Comparison of ENCODE assay signal across 8 cellular contexts in genomic region chr6:2990179-2990931, GRCh38. TPM values are rescaled to one million over a fixed set of nuclear protein-coding genes. Genes with fewer than 3 reads are reported as not detected.
A peak's percentile ranks its signal among the peaks of the same experiment; 100 is the strongest.
DNase-seq lines count a peak whose midpoint lies in the region; ATAC-seq, FAIRE-seq and TF ChIP-seq lines count a peak whose summit lies in the region.

No MANE protein-coding gene starts in this region.

- peaks cover 6 to 8% of the 10 kb centered on the region in 2 donors for H3K4me1 ChIP-seq in ascending aorta
- peaks cover 7 to 38% (median 25%) of the 10 kb centered on the region in 6 donors for H3K4me1 ChIP-seq in spleen

- no peak for ATAC-seq in GM18873 (IDR thresholded peaks at IDR 0.05; ENCODE audit: low FRiP score, unreplicated experiment)

- no peak for TF ChIP-seq CTCF in ascending aorta (IDR thresholded peaks at IDR 0.05)
- no peak for TF ChIP-seq CTCF in spleen (IDR thresholded peaks at IDR 0.05 in 8 of 11, conservative IDR thresholded peaks at IDR 0.05 in 3 of 11)
- no peak for TF ChIP-seq CTCF in D721Med (IDR thresholded peaks at IDR 0.05; ENCODE audit: insufficient read depth, missing control alignments)

- intact Hi-C loops in ascending aorta (cut with DNase I) (loop anchor here (10.0 kb wide), 2 partner anchors 264 to 1144 kb away; partner anchors contain the start of genes ECI2 and PSMG4), spleen (cut with DNase I; ENCODE audit: low total_unique reads) (no loop called here)

- no peak for TF ChIP-seq POLR2A in spleen (IDR thresholded peaks at IDR 0.05)

- H3K27me3 ChIP-seq in ascending aorta (no peaks in the 10 kb centered on the region), spleen (replicated peaks in 1 of 7) (no peaks in the 10 kb centered on the region)

- FAIRE-seq in D721Med (lab: Jason Lieb, UNC) = no peak

- 1 to 8% (median 6%) methylated on average over 19 of the region's 19 CpGs for WGBS in spleen, 5 donors

- H3K36me3 ChIP-seq in ascending aorta = no peaks in the 10 kb centered on the region
- H3K36me3 ChIP-seq in spleen = no peaks in the 10 kb centered on the region

- H3K4me3 ChIP-seq in ascending aorta = peak overlapping the region; percentile 78 to 86
- peak overlapping the region; percentile 64 to 100 (median 89) for H3K4me3 ChIP-seq in spleen

- DNase-seq in NCI-H1417 (lab: John Stamatoyannopoulos, UW) (peak; percentile 62 to 73 (median 63)), NCI-H1417 treated with DMSO at 0.1 percent for 48 hours (lab: John Stamatoyannopoulos, UW) (no peak), NCI-H524 treated with DMSO at 0.1 percent for 48 hours (lab: John Stamatoyannopoulos, UW) (peak; percentile 21), ascending aorta (ENCODE audit: low spot score in 2 of 2) (no peak), iris pigment epithelial cell (ENCODE audit: low read depth) (peak; percentile 37), spleen (no peak), D721Med (ENCODE audit: insufficient read length, low spot score) (no peak)

- H3K9me3 ChIP-seq in ascending aorta = no peaks in the 10 kb centered on the region
- no peaks in the 10 kb centered on the region for H3K9me3 ChIP-seq in spleen

- H3K27ac ChIP-seq in ascending aorta = peak overlapping the region; percentile 95 to 98
- H3K27ac ChIP-seq in spleen = peak overlapping the region; percentile 91 to 99 (median 96)

RNA-seq across cellular contexts. Expression of gene NQO2, which starts 9.3 kb away (rescaled TPM):
- total RNA-seq in ascending aorta (7.7 TPM), spleen (10 to 100 TPM; 21.3 to 55.1 (median 37.2) TPM)
- 10 to 100 TPM; 16.3 to 26.0 (median 17.0) TPM for polyA plus RNA-seq in spleen

RNA-seq across cellular contexts. Expression of gene SERPINB6, which starts 19.0 kb away (rescaled TPM):
- total RNA-seq in ascending aorta = 222 TPM
- total RNA-seq in spleen = 100 to 1,000 TPM; 145 to 222 (median 188) TPM
- 100 to 1,000 TPM; 111 to 256 (median 193) TPM for polyA plus RNA-seq in spleen

Comparison
In these comparisons a context has a peak if more than half of its experiments do, and no peak if none do; other contexts are left out.
1. DNase-seq: peak in NCI-H1417 (3 of 3), NCI-H524 treated with DMSO at 0.1 percent for 48 hours (single experiment) and iris pigment epithelial cell (single experiment); none in NCI-H1417 treated with DMSO at 0.1 percent for 48 hours (single experiment), ascending aorta (0 of 2), spleen (single experiment) and D721Med (single experiment).